ENCODE assay signal across 11 cellular contexts in the genomic region with DNA sequence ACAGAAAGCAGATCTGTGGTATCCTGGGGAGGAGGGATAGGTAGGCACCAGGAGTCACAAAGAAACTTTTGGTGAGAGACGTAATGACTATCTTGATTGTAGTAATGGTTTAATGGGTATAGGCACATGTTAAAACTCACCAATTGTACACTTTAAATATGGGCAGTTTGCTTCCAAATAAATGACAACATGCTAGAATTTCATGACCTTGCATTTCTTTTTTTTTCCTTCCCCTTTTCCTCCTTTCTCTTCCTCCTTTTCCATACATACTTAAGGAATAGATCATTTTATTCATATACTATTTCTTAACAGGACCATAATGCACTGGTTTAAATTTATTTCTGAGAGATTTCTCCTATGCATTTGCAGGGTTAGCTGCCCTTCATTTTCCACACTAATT.
"Had no signal": no experiment of that assay in that cellular context is flagged by ENCODE, and none has a peak within 500 bp of the region (broad histone marks: within the 10 kb centered on the region; RNA-seq: fewer than 3 reads in every experiment).

No MANE protein-coding gene starts in this region.

- H3K4me3 ChIP-seq: GM23248, GM23338, HAP-1 had no signal

- H3K9ac ChIP-seq: GM23248 had no signal

- H2AFZ ChIP-seq: GM23248, GM23338 had no signal

- DNase-seq: GM23248, GOT3, H7, H9, HCEC 1CT, HFFc6 had no signal

- H3K4me2 ChIP-seq: GM23338 had no signal

- H3K4me1 ChIP-seq: HAP-1 had no signal

- H3K9me3 ChIP-seq: HAP-1 had no signal

- H3K27ac ChIP-seq: GM23248 had no signal

- H3K36me3 ChIP-seq: HAP-1 had no signal

- ATAC-seq: GM23338, HCT116 had no signal

- FAIRE-seq: H1, H54 had no signal
